9 cellular contexts compared by ENCODE assay signal in the genomic region with DNA sequence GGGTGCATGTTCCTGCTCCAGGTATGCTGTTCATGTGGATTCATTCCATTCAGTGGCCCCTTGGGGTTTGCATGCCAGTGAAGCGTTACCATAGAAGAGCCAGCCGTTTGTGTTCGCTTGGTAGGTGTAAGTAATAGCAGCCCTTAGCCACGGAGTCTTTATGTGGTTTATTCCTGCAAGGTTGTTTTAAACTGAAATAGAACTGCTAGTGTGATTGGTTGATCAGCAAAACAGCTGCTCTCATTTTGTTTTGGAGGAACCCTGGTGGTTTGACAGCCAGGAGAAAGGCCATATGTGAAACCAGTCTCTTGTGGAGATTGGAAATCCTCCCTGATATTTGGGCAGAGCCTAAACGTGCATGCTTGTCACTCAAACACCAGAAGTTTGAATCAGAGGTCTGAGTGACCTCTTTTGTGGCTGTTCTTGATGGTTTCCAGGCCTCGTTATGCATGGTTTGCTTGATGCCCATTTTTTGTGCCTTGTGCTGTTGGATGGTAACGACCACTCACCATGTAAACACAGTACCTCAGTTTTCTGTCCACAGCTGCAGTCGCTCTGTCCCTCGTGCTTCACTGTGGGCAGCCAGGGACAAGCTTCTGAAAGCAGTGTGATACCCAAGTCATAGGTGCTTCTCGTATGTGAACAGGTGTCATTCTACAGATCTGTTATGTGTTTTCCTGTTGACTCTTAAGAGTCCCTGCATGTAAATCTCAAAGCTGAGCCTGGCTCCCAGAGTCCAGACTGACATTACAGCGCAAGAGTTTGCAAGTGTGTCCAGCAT. TPM values are rescaled to one million over a fixed set of nuclear protein-coding genes. Genes with fewer than 3 reads are reported as not detected.
A peak's percentile ranks its signal among the peaks of the same experiment; 100 is the strongest.
DNase-seq lines count a peak whose midpoint lies in the region; ATAC-seq, FAIRE-seq and TF ChIP-seq lines count a peak whose summit lies in the region.
"Had no signal": no experiment of that assay in that cellular context is flagged by ENCODE, and none has a peak within 500 bp of the region (broad histone marks: within the 10 kb centered on the region; RNA-seq: fewer than 3 reads in every experiment).

No MANE protein-coding gene starts in this region.

- TF ChIP-seq POLR2A in GM12892 (IDR thresholded peaks at IDR 0.05; ENCODE audit: low read depth, low read length) (no peak), vagina (IDR thresholded peaks at IDR 0.05) (no peak)

- no peak overlapping the region for H3K4me3 Mint-ChIP-seq in T-helper 2 cell treated with Interferon-gamma antibody and Interleukin-4, amounts not matched to agents 5 μg/mL and 100 μg/mL, for 36 hours
- no peak overlapping the region for H3K4me3 Mint-ChIP-seq in stimulated activated memory B cell treated with anti-CD40 and anti-IgM and Interleukin-4, amounts not matched to agents 10 μg/mL and 1 μg/mL and 100 μg/mL, for 72 hours

- peaks cover 0 to 25% of the 10 kb centered on the region in 2 donors for H3K36me3 ChIP-seq in vagina

- no peak overlapping the region for H3K27ac Mint-ChIP-seq in T-helper 2 cell treated with Interferon-gamma antibody and Interleukin-4, amounts not matched to agents 5 μg/mL and 100 μg/mL, for 36 hours
- H3K27ac Mint-ChIP-seq in stimulated activated memory B cell treated with anti-CD40 and anti-IgM and Interleukin-4, amounts not matched to agents 10 μg/mL and 1 μg/mL and 100 μg/mL, for 72 hours = no peak overlapping the region

- intact Hi-C loops in vagina (cut with DNase I) = no loop called here

- DNase-seq in DMS79 (lab: John Stamatoyannopoulos, UW) (peak; percentile 66), HCEC 1CT (peak; percentile 32), iris pigment epithelial cell (ENCODE audit: low read depth) (peak; percentile 19), GM12892 (ENCODE audit: insufficient read length) (no peak), vagina (ENCODE audit: extremely low spot score in 2 of 2) (no peak)
- peak; percentile 17 for DNase-seq in T-helper 2 cell treated with Interferon-gamma antibody and Interleukin-4, amounts not matched to agents 5 μg/mL and 100 μg/mL, for 36 hours (ENCODE audit: low spot score)
- DNase-seq: mucosa of descending colon had no signal

- no peaks in the 10 kb centered on the region for H3K27me3 ChIP-seq in vagina

- ATAC-seq in HG03095 (IDR thresholded peaks at IDR 0.05; ENCODE audit: unreplicated experiment) = no peak
- no peak for ATAC-seq in stimulated activated memory B cell treated with anti-CD40 and anti-IgM and Interleukin-4, amounts not matched to agents 10 μg/mL and 1 μg/mL and 100 μg/mL, for 72 hours
- ATAC-seq: mucosa of descending colon had no signal

- peaks cover 24% of the 10 kb centered on the region for H3K36me3 Mint-ChIP-seq in T-helper 2 cell treated with Interferon-gamma antibody and Interleukin-4, amounts not matched to agents 5 μg/mL and 100 μg/mL, for 36 hours (ENCODE audit: low read depth)
- H3K36me3 Mint-ChIP-seq in stimulated activated memory B cell treated with anti-CD40 and anti-IgM and Interleukin-4, amounts not matched to agents 10 μg/mL and 1 μg/mL and 100 μg/mL, for 72 hours = peaks cover 20% of the 10 kb centered on the region

- H3K4me1 ChIP-seq in vagina = peaks cover 17% of the 10 kb centered on the region

- no peaks in the 10 kb centered on the region for H3K9me3 ChIP-seq in vagina
- H3K9me3 ChIP-seq: mucosa of descending colon had no signal

- no peak overlapping the region for H3K27ac ChIP-seq in vagina

- no peak for FAIRE-seq in GM12892 (lab: Jason Lieb, UNC)

- no peak for TF ChIP-seq CTCF in vagina (IDR thresholded peaks at IDR 0.05)

- H3K4me1 Mint-ChIP-seq in T-helper 2 cell treated with Interferon-gamma antibody and Interleukin-4, amounts not matched to agents 5 μg/mL and 100 μg/mL, for 36 hours (ENCODE audit: low read depth) = peaks cover 19% of the 10 kb centered on the region
- no peaks in the 10 kb centered on the region for H3K4me1 Mint-ChIP-seq in stimulated activated memory B cell treated with anti-CD40 and anti-IgM and Interleukin-4, amounts not matched to agents 10 μg/mL and 1 μg/mL and 100 μg/mL, for 72 hours

- H3K4me3 ChIP-seq in vagina = no peak overlapping the region
- H3K4me3 ChIP-seq: mucosa of descending colon had no signal

- no peaks in the 10 kb centered on the region for H3K9me3 Mint-ChIP-seq in T-helper 2 cell treated with Interferon-gamma antibody and Interleukin-4, amounts not matched to agents 5 μg/mL and 100 μg/mL, for 36 hours
- no peaks in the 10 kb centered on the region for H3K9me3 Mint-ChIP-seq in stimulated activated memory B cell treated with anti-CD40 and anti-IgM and Interleukin-4, amounts not matched to agents 10 μg/mL and 1 μg/mL and 100 μg/mL, for 72 hours

- H3K27me3 Mint-ChIP-seq in T-helper 2 cell treated with Interferon-gamma antibody and Interleukin-4, amounts not matched to agents 5 μg/mL and 100 μg/mL, for 36 hours (ENCODE audit: low read depth) = no peaks in the 10 kb centered on the region
- H3K27me3 Mint-ChIP-seq in stimulated activated memory B cell treated with anti-CD40 and anti-IgM and Interleukin-4, amounts not matched to agents 10 μg/mL and 1 μg/mL and 100 μg/mL, for 72 hours = no peaks in the 10 kb centered on the region

RNA-seq across cellular contexts. Expression of a gene that starts 58.3 kb away (rescaled TPM):
- polyA plus RNA-seq in GM12892 (2012; ENCODE audit: missing spikeins) = not detected
- total RNA-seq in vagina = 2.5 TPM
- total RNA-seq: mucosa of descending colon had no signal

Comparison
In these comparisons a context has a peak if more than half of its experiments do, and no peak if none do; other contexts are left out.
1. DNase-seq: peak in DMS79 (single experiment), HCEC 1CT (single experiment), T-helper 2 cell treated with Interferon-gamma antibody and Interleukin-4, amounts not matched to agents 5 μg/mL and 100 μg/mL, for 36 hours (single experiment) and iris pigment epithelial cell (single experiment); none in GM12892 (single experiment) and vagina (0 of 2).